In genomic region chr17:4965311-4965986, GRCh38 we compare ENCODE assay signal across 12 cellular contexts. TPM values are rescaled to one million over a fixed set of nuclear protein-coding genes. Genes with fewer than 3 reads are reported as not detected.
DNase-seq lines count a peak whose midpoint lies in the region; ATAC-seq and TF ChIP-seq lines count a peak whose summit lies in the region.
"Had no signal": no experiment of that assay in that cellular context is flagged by ENCODE, and none has a peak within 500 bp of the region (broad histone marks: within the 10 kb centered on the region; RNA-seq: fewer than 3 reads in every experiment).

No MANE protein-coding gene starts in this region.

- H3K36me3 ChIP-seq in HCT116 (ENCODE audit: control insufficient read depth in 1 of 2, insufficient read depth in 2 of 2, low read length in 2 of 2) (peaks cover 0 to 13% of the 10 kb centered on the region in 2 experiments; a peak in 2 of 4 replicates), sigmoid colon (peaks cover 3 to 24% (median 6%) of the 10 kb centered on the region in 4 donors)

- TF ChIP-seq CTCF in HCT116 (IDR thresholded peaks at IDR 0.05 in 2 of 3, conservative IDR thresholded peaks at IDR 0.05 in 1 of 3; ENCODE audit: borderline replicate concordance in 1 of 3, insufficient read depth in 1 of 3, low read depth in 2 of 3, low read length in 2 of 3): no peak
- TF ChIP-seq CTCF in sigmoid colon (IDR thresholded peaks at IDR 0.05): no peak

- H3K9me3 ChIP-seq in HCT116 (ENCODE audit: control insufficient read depth in 1 of 2, insufficient read depth in 1 of 2, low read depth in 1 of 2, low read length in 2 of 2) (no peaks in the 10 kb centered on the region), sigmoid colon (no peaks in the 10 kb centered on the region)

- POLR2A ChIA-PET in HCT116 (lab: Charles Lee): interaction anchor here (1.0 to 5.0 kb wide), 6 partner anchors 12 to 26 kb away, joined by 3 to 45 read pairs (median 14); partner anchors contain the start of genes ENO3, PFN1, RNF167 and SLC25A11

- no peak for TF ChIP-seq RAD21 in HCT116 (IDR thresholded peaks at IDR 0.05; ENCODE audit: low read depth)

- H3K27ac Mint-ChIP-seq in activated CD4-positive, alpha-beta T cell treated with anti-CD3 and anti-CD28 coated beads, Interleukin-2, amount 10 ng/mL, durations not matched to agents 24 days and 14 days: no peak overlapping the region
- H3K27ac Mint-ChIP-seq in dendritic cell treated with granulocyte-macrophage colony-stimulating factor and Interleukin-4, amounts not matched to agents 40 ng/mL and 50 ng/mL, for 4 days: no peak overlapping the region

- no peaks in the 10 kb centered on the region for H3K9me3 Mint-ChIP-seq in activated CD4-positive, alpha-beta T cell treated with anti-CD3 and anti-CD28 coated beads, Interleukin-2, amount 10 ng/mL, durations not matched to agents 24 days and 14 days
- no peaks in the 10 kb centered on the region for H3K9me3 Mint-ChIP-seq in dendritic cell treated with granulocyte-macrophage colony-stimulating factor and Interleukin-4, amounts not matched to agents 40 ng/mL and 50 ng/mL, for 4 days

- peak overlapping the region; percentile 84; the same call in 1 of the 2 replicates for H3K4me2 ChIP-seq in HCT116 (ENCODE audit: low read length)

- H3K4me1 ChIP-seq in HCT116 (ENCODE audit: control insufficient read depth in 1 of 2, insufficient read depth in 2 of 2, low read length in 2 of 2) (peaks cover 20 to 36% of the 10 kb centered on the region in 2 experiments), sigmoid colon (peaks cover 0 to 46% (median 38%) of the 10 kb centered on the region in 4 donors)

- WGBS in sigmoid colon, 2 donors: 96 to 97% methylated on average over 15 of the region's 15 CpGs

- no peak for TF ChIP-seq EP300 in sigmoid colon (IDR thresholded peaks at IDR 0.05)

- no TSS peak for BruUV-seq in HCT116 (replicated peaks; lab: Mats Ljungman, UMichigan)

- H3K9ac ChIP-seq in HCT116 (ENCODE audit: low read length): no peak overlapping the region

- peaks cover 12% of the 10 kb centered on the region for H3K4me1 Mint-ChIP-seq in activated CD4-positive, alpha-beta T cell treated with anti-CD3 and anti-CD28 coated beads, Interleukin-2, amount 10 ng/mL, durations not matched to agents 24 days and 14 days
- H3K4me1 Mint-ChIP-seq in dendritic cell treated with granulocyte-macrophage colony-stimulating factor and Interleukin-4, amounts not matched to agents 40 ng/mL and 50 ng/mL, for 4 days (ENCODE audit: low read depth): peaks cover 26% of the 10 kb centered on the region

- H3K4me3 Mint-ChIP-seq in activated CD4-positive, alpha-beta T cell treated with anti-CD3 and anti-CD28 coated beads, Interleukin-2, amount 10 ng/mL, durations not matched to agents 24 days and 14 days: peak overlapping the region; percentile 55
- peak overlapping the region; percentile 10 for H3K4me3 Mint-ChIP-seq in dendritic cell treated with granulocyte-macrophage colony-stimulating factor and Interleukin-4, amounts not matched to agents 40 ng/mL and 50 ng/mL, for 4 days

- no peaks in the 10 kb centered on the region for H4K20me1 ChIP-seq in HCT116 (ENCODE audit: insufficient read depth)

- RAD21 ChIA-PET in HCT116 (lab: Charles Lee; ENCODE audit: low non-redundant PET in 1 of 2, low total read pairs in 2 of 2, uncharacterized antibody in 2 of 2, unreplicated experiment in 2 of 2): no interaction called here

- H3K9me2 ChIP-seq in HCT116 (ENCODE audit: insufficient read depth): no peaks in the 10 kb centered on the region

- no peaks in the 10 kb centered on the region for H3K27me3 Mint-ChIP-seq in activated CD4-positive, alpha-beta T cell treated with anti-CD3 and anti-CD28 coated beads, Interleukin-2, amount 10 ng/mL, durations not matched to agents 24 days and 14 days
- H3K27me3 Mint-ChIP-seq in dendritic cell treated with granulocyte-macrophage colony-stimulating factor and Interleukin-4, amounts not matched to agents 40 ng/mL and 50 ng/mL, for 4 days: no peaks in the 10 kb centered on the region

- H3K27ac ChIP-seq in HCT116 (ENCODE audit: low read depth, low read length) (peak overlapping the region; percentile 96; the same call in 1 of the 2 replicates), sigmoid colon (peak overlapping the region; percentile 91 to 97 (median 95))

- H3K4me3 ChIP-seq in HCT116 (replicated peaks in 1 of 2; ENCODE audit: low read depth in 1 of 2, low read length in 2 of 2) (no peak overlapping the region), sigmoid colon (peak overlapping the region in 1 of 4 donors; percentile 71)

- peaks cover 25% of the 10 kb centered on the region for H3K36me3 Mint-ChIP-seq in activated CD4-positive, alpha-beta T cell treated with anti-CD3 and anti-CD28 coated beads, Interleukin-2, amount 10 ng/mL, durations not matched to agents 24 days and 14 days (ENCODE audit: low read depth)
- H3K36me3 Mint-ChIP-seq in dendritic cell treated with granulocyte-macrophage colony-stimulating factor and Interleukin-4, amounts not matched to agents 40 ng/mL and 50 ng/mL, for 4 days (ENCODE audit: low read depth): peaks cover 47% of the 10 kb centered on the region

- DNase-seq in activated CD4-positive, alpha-beta T cell treated with anti-CD3 and anti-CD28 coated beads, Interleukin-2, amount 10 ng/mL, durations not matched to agents 24 days and 14 days: no peak
- no peak for DNase-seq in activated CD4-positive, alpha-beta T cell treated with anti-CD3 and anti-CD28 coated beads, Interleukin-2, amount 50 U/mL, for 1 hour
- DNase-seq in HCT116 (ENCODE audit: low read depth, low spot score) (no peak), sigmoid colon (no peak), islet precursor cell (no peak), glomerular visceral epithelial cell (ENCODE audit: extremely low spot score) (no peak)
- DNase-seq: cortex of kidney; stimulated activated CD4-positive, alpha-beta T cell treated with anti-CD3 and anti-CD28 coated beads, Interleukin-2, amount 100 ng/mL, for 48 hours had no signal

- peaks cover 17% of the 10 kb centered on the region; the same call in 1 of the 2 replicates for H3K79me2 ChIP-seq in HCT116 (ENCODE audit: insufficient read depth, low read length)

- TF ChIP-seq POLR2A in HCT116 (IDR thresholded peaks at IDR 0.05; ENCODE audit: borderline replicate concordance, extremely low read depth, insufficient read depth, insufficient read length) (no peak), sigmoid colon (IDR thresholded peaks at IDR 0.05) (no peak)

- CTCF ChIA-PET in HCT116 (lab: Charles Lee): no interaction called here

- intact Hi-C loops in activated CD4-positive, alpha-beta T cell treated with anti-CD3 and anti-CD28 coated beads, Interleukin-2, amount 10 ng/mL, durations not matched to agents 24 days and 14 days (cut with micrococcal nuclease): loop anchor here (10.0 kb wide), 1 partner anchor 171 kb away; the partner anchor contains the start of gene PSMB6
- intact Hi-C loops in HCT116 (cut with micrococcal nuclease): no loop called here
- intact Hi-C loops in dendritic cell treated with granulocyte-macrophage colony-stimulating factor and Interleukin-4, amounts not matched to agents 40 ng/mL and 50 ng/mL, for 4 days (cut with micrococcal nuclease): no loop called here
- intact Hi-C loops in sigmoid colon (cut with DNase I): no loop called here

- no peak overlapping the region for H2AFZ ChIP-seq in HCT116 (ENCODE audit: low read depth, low read length, poor library complexity, severe bottlenecking)

- H3K27me3 ChIP-seq in HCT116 (ENCODE audit: insufficient read depth, low read length) (no peaks in the 10 kb centered on the region), sigmoid colon (no peaks in the 10 kb centered on the region)

- ATAC-seq in HCT116 (no peak), GM18511 (IDR thresholded peaks at IDR 0.05; ENCODE audit: unreplicated experiment) (no peak)
- ATAC-seq: left colon, Panc1 had no signal

RNA-seq across cellular contexts. Expression of gene SPAG7, which starts 2.2 kb away (rescaled TPM):
- 58.7 and 62.3 TPM in 2 replicates for total RNA-seq in activated CD4-positive, alpha-beta T cell treated with anti-CD3 and anti-CD28 coated beads, Interleukin-2, amount 10 ng/mL, durations not matched to agents 24 days and 14 days
- total RNA-seq in HCT116 (2021; ENCODE audit: unreplicated experiment) (49.9 TPM), sigmoid colon (10 to 100 TPM; 42.6 to 84.5 (median 72.3) TPM)
- 68.7 and 76.9 TPM in 2 replicates for polyA plus RNA-seq in HCT116 (2012)
- polyA plus RNA-seq in sigmoid colon: 10 to 100 TPM; 67.8 to 79.3 (median 73.9) TPM

RNA-seq across cellular contexts. Expression of gene ENO3, which starts 14.5 kb away (rescaled TPM):
- 45.3 and 51.0 TPM in 2 replicates for total RNA-seq in activated CD4-positive, alpha-beta T cell treated with anti-CD3 and anti-CD28 coated beads, Interleukin-2, amount 10 ng/mL, durations not matched to agents 24 days and 14 days
- total RNA-seq in HCT116 (2021; ENCODE audit: unreplicated experiment) (24.6 TPM), sigmoid colon (1 to 10 TPM; 2.5 to 9.1 (median 5.1) TPM)
- polyA plus RNA-seq in HCT116 (2012): 23.5 and 26.1 TPM in 2 replicates
- 10 to 100 TPM in 1 of 3 donors, 1 to 10 TPM in 1, under 1 TPM in 1; 0.69 to 10.3 (median 5.4) TPM for polyA plus RNA-seq in sigmoid colon

RNA-seq across cellular contexts. Expression of gene PFN1, which starts 17.1 kb away (rescaled TPM):
- total RNA-seq in activated CD4-positive, alpha-beta T cell treated with anti-CD3 and anti-CD28 coated beads, Interleukin-2, amount 10 ng/mL, durations not matched to agents 24 days and 14 days: 1,471 and 1,473 TPM in 2 replicates
- total RNA-seq in HCT116 (2021; ENCODE audit: unreplicated experiment) (1,213 TPM), sigmoid colon (1,000 to 10,000 TPM in 1 of 4 donors, 100 to 1,000 TPM in 3; 690 to 1,141 (median 828) TPM)
- 1,800 and 2,181 TPM in 2 replicates for polyA plus RNA-seq in HCT116 (2012)
- polyA plus RNA-seq in sigmoid colon: 1,000 to 10,000 TPM in 1 of 3 donors, 100 to 1,000 TPM in 2; 853 to 1,404 (median 948) TPM

RNA-seq across cellular contexts. Expression of gene CAMTA2, which starts 22.0 kb away (rescaled TPM):
- 87.7 and 89.7 TPM in 2 replicates for total RNA-seq in activated CD4-positive, alpha-beta T cell treated with anti-CD3 and anti-CD28 coated beads, Interleukin-2, amount 10 ng/mL, durations not matched to agents 24 days and 14 days
- total RNA-seq in HCT116 (2021; ENCODE audit: unreplicated experiment) (37.8 TPM), sigmoid colon (10 to 100 TPM in 3 of 4 donors, 1 to 10 TPM in 1; 9.9 to 24.6 (median 21.7) TPM)
- 53.9 and 58.0 TPM in 2 replicates for polyA plus RNA-seq in HCT116 (2012)
- 10 to 100 TPM; 35.1 to 64.5 (median 42.0) TPM for polyA plus RNA-seq in sigmoid colon

RNA-seq across cellular contexts. Expression of gene RNF167, which starts 25.4 kb away (rescaled TPM):
- total RNA-seq in activated CD4-positive, alpha-beta T cell treated with anti-CD3 and anti-CD28 coated beads, Interleukin-2, amount 10 ng/mL, durations not matched to agents 24 days and 14 days: 119 and 125 TPM in 2 replicates
- total RNA-seq in HCT116 (2021; ENCODE audit: unreplicated experiment) (105 TPM), sigmoid colon (10 to 100 TPM; 51.2 to 71.2 (median 60.3) TPM)
- polyA plus RNA-seq in HCT116 (2012): 98.7 and 129 TPM in 2 replicates
- polyA plus RNA-seq in sigmoid colon: 100 to 1,000 TPM in 1 of 3 donors, 10 to 100 TPM in 2; 45.0 to 120 (median 83.9) TPM
